8 cellular contexts compared by ENCODE assay signal in the genomic region with DNA sequence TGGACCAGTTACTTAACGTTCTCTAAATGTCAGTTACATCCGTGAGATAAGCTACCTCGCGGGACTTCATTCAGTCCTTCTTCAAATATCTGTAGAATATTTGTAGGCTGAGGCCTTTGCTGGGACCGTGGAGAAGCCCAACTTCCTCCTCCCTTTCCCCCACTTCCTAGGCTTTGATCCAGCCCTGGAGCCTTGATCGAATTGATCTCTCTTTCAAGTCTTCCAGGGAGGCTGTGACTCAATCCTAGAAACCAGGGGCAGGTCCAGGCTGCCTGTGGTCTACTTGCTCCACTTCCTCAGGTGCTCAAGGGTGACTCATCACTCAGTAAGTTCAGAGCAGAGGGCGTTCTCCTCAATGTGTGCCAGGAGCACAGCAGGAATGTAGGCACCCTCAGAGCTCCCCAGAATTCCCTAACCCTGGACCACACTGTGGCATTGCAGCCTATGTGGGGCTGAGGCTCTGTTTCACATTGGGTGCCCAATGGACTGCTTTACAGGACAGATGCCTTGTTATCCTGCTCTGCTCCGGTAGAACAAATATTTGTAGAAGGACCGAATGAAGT. TPM values are rescaled to one million over a fixed set of nuclear protein-coding genes. Genes with fewer than 3 reads are reported as not detected.
DNase-seq lines count a peak whose midpoint lies in the region; ATAC-seq, FAIRE-seq and TF ChIP-seq lines count a peak whose summit lies in the region.

No MANE protein-coding gene starts in this region.

- peak overlapping the region; percentile 39 for H3K4me2 ChIP-seq in BLaER1

- H3K4me1 ChIP-seq in BLaER1, result peaks cover 25% of the 10 kb centered on the region
- H3K4me1 ChIP-seq in pancreas, result peaks cover 0 to 3% (median 0%) of the 10 kb centered on the region in 3 donors

- FAIRE-seq in pancreas (lab: Jason Lieb, UNC), result no peak

- CTCF ChIA-PET in CD4-positive, alpha-beta T cell (lab: Charles Lee), result interaction anchor here (0.6 kb wide), 1 partner anchor 173 kb away, joined by 3 read pairs; no protein-coding TSS in a partner anchor

- H3K27me3 Mint-ChIP-seq in CD4-positive, alpha-beta T cell, result no peaks in the 10 kb centered on the region

- POLR2A ChIA-PET in CD4-positive, alpha-beta T cell (lab: Charles Lee), result interaction anchor here (1.0 kb wide), 1 partner anchor 13 kb away, joined by 3 read pairs; no protein-coding TSS in a partner anchor

- no peak overlapping the region for H3K4me3 Mint-ChIP-seq in CD4-positive, alpha-beta T cell

- peak; percentile 16 for DNase-seq in GM19240 (ENCODE audit: insufficient read length, low spot score)
- DNase-seq in LoVo (ENCODE audit: low spot score), result peak; percentile 97
- peak; percentile 17 for DNase-seq in amniotic stem cell (lab: John Stamatoyannopoulos, UW)
- DNase-seq in pancreas, result peak in 4 of 6 donors; percentile 54 to 87 (median 64)
- no peak for DNase-seq in CD4-positive, alpha-beta T cell
- DNase-seq in NCI-H345 (lab: John Stamatoyannopoulos, UW), result no peak
- no peak for DNase-seq in NCI-H2227 (lab: John Stamatoyannopoulos, UW; ENCODE audit: unreplicated experiment)

- H3K27me3 ChIP-seq in BLaER1, result no peaks in the 10 kb centered on the region
- H3K27me3 ChIP-seq in pancreas, result no peaks in the 10 kb centered on the region
- H3K27me3 ChIP-seq in CD4-positive, alpha-beta T cell (ENCODE audit: control insufficient read depth, insufficient read depth, low read length), result no peaks in the 10 kb centered on the region

- no peaks in the 10 kb centered on the region for H3K4me1 Mint-ChIP-seq in CD4-positive, alpha-beta T cell (ENCODE audit: low read depth)

- peak; percentile 93 to 97 (median 96) for ATAC-seq in pancreas
- no peak for ATAC-seq in CD4-positive, alpha-beta T cell (ENCODE audit: poor library complexity)

- H3K9me3 ChIP-seq in BLaER1 (no peaks in the 10 kb centered on the region), pancreas (no peaks in the 10 kb centered on the region)
- no peaks in the 10 kb centered on the region for H3K9me3 ChIP-seq in CD4-positive, alpha-beta T cell (ENCODE audit: control insufficient read depth, low read length)

- H3K4me3 ChIP-seq in BLaER1 (no peak overlapping the region), pancreas (no peak overlapping the region)

- no peak overlapping the region for H3K27ac Mint-ChIP-seq in CD4-positive, alpha-beta T cell

- H3K9ac ChIP-seq in BLaER1, result no peak overlapping the region

- 19 to 24% methylated on average over 9 of the region's 9 CpGs for WGBS in pancreas, 2 donors

- no peak for TF ChIP-seq CTCF in pancreas (IDR thresholded peaks at IDR 0.05)
- no peak for TF ChIP-seq CTCF in CD4-positive, alpha-beta T cell (IDR thresholded peaks at IDR 0.05)

- no peaks in the 10 kb centered on the region for H4K20me1 ChIP-seq in BLaER1

- H3K27ac ChIP-seq in BLaER1 (no peak overlapping the region), pancreas (peak overlapping the region in 3 of 4 donors; percentile 6 to 64 (median 32))
- no peak overlapping the region for H3K27ac ChIP-seq in CD4-positive, alpha-beta T cell (ENCODE audit: low read depth, low read length)

- H3K9me3 Mint-ChIP-seq in CD4-positive, alpha-beta T cell, result no peaks in the 10 kb centered on the region

- intact Hi-C loops in pancreas (cut with DNase I), result no loop called here
- intact Hi-C loops in CD4-positive, alpha-beta T cell (cut with DNase I, micrococcal nuclease), result no loop called here

- H3K36me3 ChIP-seq in BLaER1, result no peaks in the 10 kb centered on the region
- H3K36me3 ChIP-seq in pancreas, result no peaks in the 10 kb centered on the region

- no peaks in the 10 kb centered on the region for H3K36me3 Mint-ChIP-seq in CD4-positive, alpha-beta T cell (ENCODE audit: low read depth)

RNA-seq across cellular contexts. Expression of a gene that starts 11.2 kb away (rescaled TPM):
- 10 to 100 TPM; 15.0 to 21.3 (median 17.7) TPM for total RNA-seq in pancreas
- polyA plus RNA-seq in pancreas, result 10 to 100 TPM in 1 of 2 donors, 1 to 10 TPM in 1; 8.6 to 18.3 TPM
- total RNA-seq in CD4-positive, alpha-beta T cell, result 10 to 100 TPM; 14.4 to 15.5 TPM

RNA-seq across cellular contexts. Expression of a gene that starts 42.8 kb away (rescaled TPM):
- 1 to 10 TPM; 1.6 to 8.5 (median 3.2) TPM for total RNA-seq in pancreas
- 10 to 100 TPM; 12.2 to 24.7 TPM for polyA plus RNA-seq in pancreas
- total RNA-seq in CD4-positive, alpha-beta T cell, result not detected

RNA-seq across cellular contexts. Expression of a gene that starts 49.8 kb away (rescaled TPM):
- 10 to 100 TPM in 4 of 6 donors, 1 to 10 TPM in 2; 8.5 to 16.8 (median 11.5) TPM for total RNA-seq in pancreas
- 10 to 100 TPM; 11.6 to 12.5 TPM for polyA plus RNA-seq in pancreas
- 10 to 100 TPM; 42.9 to 44.8 TPM for total RNA-seq in CD4-positive, alpha-beta T cell

Comparison
In these comparisons a context has a peak if more than half of its experiments do, and no peak if none do; other contexts are left out.
1. H3K27ac ChIP-seq: peak in pancreas (3 of 4); none in BLaER1 (single experiment) and CD4-positive, alpha-beta T cell (single experiment).
2. DNase-seq: peak in GM19240 (single experiment), LoVo (single experiment), amniotic stem cell (single experiment) and pancreas (4 of 6); none in CD4-positive, alpha-beta T cell (0 of 10), NCI-H345 (single experiment) and NCI-H2227 (single experiment).